In the genomic region with DNA sequence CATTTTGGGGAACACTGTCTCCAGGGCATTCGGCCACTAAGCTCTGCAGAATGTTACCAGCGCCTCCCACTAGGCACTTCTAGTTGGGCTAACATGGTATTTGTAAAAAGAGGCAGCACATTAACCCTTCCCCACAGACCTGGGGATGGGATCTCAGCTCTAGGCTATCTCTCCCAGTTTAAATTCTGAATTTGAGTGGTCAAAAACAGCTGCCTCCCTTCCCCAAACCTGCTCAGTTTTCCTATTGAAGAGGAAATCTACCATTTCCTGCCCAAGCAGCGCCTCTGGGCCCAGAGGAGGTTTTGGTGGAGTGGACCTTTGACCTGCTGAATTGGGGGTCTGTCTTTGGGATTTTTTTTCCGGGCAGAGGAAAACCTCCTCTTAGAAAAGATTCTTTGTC, we compare ENCODE assay signal across 17 cellular contexts.
"Had no signal": no experiment of that assay in that cellular context is flagged by ENCODE, and none has a peak within 500 bp of the region (broad histone marks: within the 10 kb centered on the region; RNA-seq: fewer than 3 reads in every experiment).

No MANE protein-coding gene starts in this region.

- H3K27ac ChIP-seq: adrenal gland, epithelial cell of prostate, ovary had no signal

- H3K4me1 ChIP-seq: adrenal gland, testis had no signal

- DNase-seq: activated CD4-positive, alpha-beta T cell treated with anti-CD3 and anti-CD28 coated beads, Interleukin-2, amount 50 U/mL, for 1 hour; activated naive CD4-positive, alpha-beta T cell treated with anti-CD3 and anti-CD28 coated beads, Interleukin-2, amount 10 ng/mL, durations not matched to agents 7 days and 5 days; adrenal gland; central memory CD4-positive, alpha-beta T cell; cortex of kidney; effector CD8-positive, alpha-beta T cell; hippocampal formation; ovary; retina; stimulated activated CD4-positive, alpha-beta T cell treated with anti-CD3 and anti-CD28 coated beads, Interleukin-2, amount 100 ng/mL, for 24 hours; T-helper 2 cell; testis had no signal

- H3K27ac Mint-ChIP-seq: activated naive CD4-positive, alpha-beta T cell treated with anti-CD3 and anti-CD28 coated beads, Interleukin-2, amount 10 ng/mL, durations not matched to agents 7 days and 5 days; activated T-helper 2 cell treated with anti-CD3 and anti-CD28 coated beads, Interferon-gamma antibody, Interleukin-2, Interleukin-4, amounts not matched to agents 10 μg/mL and 5 μg/mL and 100 μg/mL, durations not matched to agents 14 hours and 24 hours and 36 hours; stimulated activated naive CD8-positive, alpha-beta T cell treated with anti-CD3 and anti-CD28 coated beads, Interleukin-15, Interleukin-2, amounts not matched to agents 100 ng/mL and 50 ng/mL, for 24 hours had no signal

- ATAC-seq: natural killer cell treated with Interleukin-12 subunit alpha and Interleukin-12 subunit beta and Interleukin-15 and Interleukin-18, amount 100 ng/mL, for 72 hours had no signal

- H3K9me3 ChIP-seq: adrenal gland, ovary, testis had no signal

- H3K4me3 Mint-ChIP-seq: activated naive CD4-positive, alpha-beta T cell treated with anti-CD3 and anti-CD28 coated beads, Interleukin-2, amount 10 ng/mL, durations not matched to agents 7 days and 5 days; natural killer cell treated with Interleukin-12 subunit alpha and Interleukin-12 subunit beta and Interleukin-15 and Interleukin-18, amount 100 ng/mL, for 72 hours; stimulated activated naive CD8-positive, alpha-beta T cell treated with anti-CD3 and anti-CD28 coated beads, Interleukin-15, Interleukin-2, amounts not matched to agents 100 ng/mL and 50 ng/mL, for 24 hours had no signal

- H3K36me3 Mint-ChIP-seq: activated naive CD4-positive, alpha-beta T cell treated with anti-CD3 and anti-CD28 coated beads, Interleukin-2, amount 10 ng/mL, durations not matched to agents 7 days and 5 days; natural killer cell treated with Interleukin-12 subunit alpha and Interleukin-12 subunit beta and Interleukin-15 and Interleukin-18, amount 100 ng/mL, for 72 hours had no signal

- H3K27me3 ChIP-seq: adrenal gland, ovary, testis had no signal

- H3K9me3 Mint-ChIP-seq: activated naive CD4-positive, alpha-beta T cell treated with anti-CD3 and anti-CD28 coated beads, Interleukin-2, amount 10 ng/mL, durations not matched to agents 7 days and 5 days; activated T-helper 2 cell treated with anti-CD3 and anti-CD28 coated beads, Interferon-gamma antibody, Interleukin-2, Interleukin-4, amounts not matched to agents 10 μg/mL and 5 μg/mL and 100 μg/mL, durations not matched to agents 14 hours and 24 hours and 36 hours; natural killer cell treated with Interleukin-12 subunit alpha and Interleukin-12 subunit beta and Interleukin-15 and Interleukin-18, amount 100 ng/mL, for 72 hours; stimulated activated naive CD8-positive, alpha-beta T cell treated with anti-CD3 and anti-CD28 coated beads, Interleukin-15, Interleukin-2, amounts not matched to agents 100 ng/mL and 50 ng/mL, for 24 hours had no signal

- H3K4me1 Mint-ChIP-seq: activated naive CD4-positive, alpha-beta T cell treated with anti-CD3 and anti-CD28 coated beads, Interleukin-2, amount 10 ng/mL, durations not matched to agents 7 days and 5 days had no signal

- H3K36me3 ChIP-seq: adrenal gland, ovary had no signal

- H3K4me3 ChIP-seq: adrenal gland, lung, ovary, testis had no signal
